In genomic region chr4:154491341-154491679, GRCh38 we compare ENCODE assay signal across 8 cellular contexts. TPM values are rescaled to one million over a fixed set of nuclear protein-coding genes. Genes with fewer than 3 reads are reported as not detected.
DNase-seq lines count a peak whose midpoint lies in the region; ATAC-seq, FAIRE-seq and TF ChIP-seq lines count a peak whose summit lies in the region.

No MANE protein-coding gene starts in this region.

- H3K79me2 ChIP-seq in DOHH2 (ENCODE audit: control insufficient read depth, low read length) (no peaks in the 10 kb centered on the region), keratinocyte (ENCODE audit: control insufficient read depth, insufficient read depth, low read length) (no peaks in the 10 kb centered on the region)

- H3K9me3 ChIP-seq in DOHH2 (ENCODE audit: control insufficient read depth, insufficient read depth, low read length): peaks cover 3% of the 10 kb centered on the region; the same call in 1 of the 2 replicates
- H3K9me3 ChIP-seq in HUES48 (ENCODE audit: control insufficient read depth, insufficient read depth, low read length): no peaks in the 10 kb centered on the region
- H3K9me3 ChIP-seq in adipocyte (ENCODE audit: control insufficient read depth, low read length): no peaks in the 10 kb centered on the region
- no peaks in the 10 kb centered on the region for H3K9me3 ChIP-seq in keratinocyte (ENCODE audit: control insufficient read depth, low read depth, low read length)
- no peaks in the 10 kb centered on the region for H3K9me3 ChIP-seq in stomach smooth muscle (ENCODE audit: control insufficient read depth in 2 of 2, low read length in 2 of 2)

- H3K4me3 ChIP-seq in DOHH2 (ENCODE audit: low read length): peak overlapping the region; percentile 45
- peak overlapping the region; percentile 73 for H3K4me3 ChIP-seq in HUES48 (ENCODE audit: low read depth, low read length)
- H3K4me3 ChIP-seq in adipocyte (ENCODE audit: low read length): peak overlapping the region; percentile 58
- H3K4me3 ChIP-seq in keratinocyte (ENCODE audit: control insufficient read depth in 2 of 3, extremely low read depth in 1 of 3, insufficient read depth in 2 of 3, low read depth in 1 of 3, low read length in 3 of 3): peak overlapping the region in 2 of 3 experiments; percentile 47 to 58
- peak overlapping the region; percentile 73 to 74 for H3K4me3 ChIP-seq in stomach smooth muscle (ENCODE audit: low read length in 2 of 2)

- H3K9me2 ChIP-seq in DOHH2 (replicated peaks; ENCODE audit: control insufficient read depth, low read length): no peaks in the 10 kb centered on the region

- H2AFZ ChIP-seq in keratinocyte (ENCODE audit: control insufficient read depth, low read length): peak overlapping the region; percentile 56

- dilution Hi-C loops in keratinocyte (cut with MboI; ENCODE audit: extremely low pct_ligation_motif_present, low sequenced_read_pairs): no loop called here

- FAIRE-seq in keratinocyte (lab: Jason Lieb, UNC): no peak

- DNase-seq in adipocyte (ENCODE audit: low read depth) (peak; percentile 38), keratinocyte (ENCODE audit: low read depth, low spot score) (no peak)
- no peak for DNase-seq in stimulated activated CD4-positive, alpha-beta T cell treated with anti-CD3 and anti-CD28 coated beads, Interleukin-4, amount 100 ng/mL, for 1 hour
- no peak for DNase-seq in stimulated activated CD4-positive, alpha-beta T cell treated with anti-CD3 and anti-CD28 coated beads, Interleukin-12 subunit alpha, Interleukin-12 subunit beta, amount 100 ng/mL, for 4 hours

- H3K36me3 ChIP-seq in DOHH2 (ENCODE audit: control insufficient read depth, low read length) (no peaks in the 10 kb centered on the region), HUES48 (ENCODE audit: control insufficient read depth, insufficient read depth, low read length) (no peaks in the 10 kb centered on the region), adipocyte (ENCODE audit: control insufficient read depth, insufficient read depth, low read length, severe bottlenecking) (no peaks in the 10 kb centered on the region), keratinocyte (ENCODE audit: control insufficient read depth in 2 of 2, extremely low read depth in 1 of 2, insufficient read depth in 2 of 2, low read length in 2 of 2) (no peaks in the 10 kb centered on the region), stomach smooth muscle (ENCODE audit: control insufficient read depth in 2 of 2, insufficient read depth in 2 of 2, low read length in 2 of 2) (no peaks in the 10 kb centered on the region)

- TF ChIP-seq CTCF in DOHH2 (IDR thresholded peaks at IDR 0.05; ENCODE audit: low read depth, low read length, poor library complexity, severe bottlenecking) (no peak), keratinocyte (optimal IDR thresholded peaks at IDR 0.05 in 1 of 3, IDR thresholded peaks at IDR 0.05 in 1 of 3, conservative IDR thresholded peaks at IDR 0.05 in 1 of 3; ENCODE audit: extremely low read depth in 1 of 3, insufficient read depth in 2 of 3, low read length in 3 of 3) (no peak)

- ATAC-seq in GM19455 (IDR thresholded peaks at IDR 0.05; ENCODE audit: unreplicated experiment): peak; percentile 47

- H4K20me1 ChIP-seq in DOHH2 (ENCODE audit: control insufficient read depth, insufficient read depth, low read depth, low read length) (no peaks in the 10 kb centered on the region), keratinocyte (ENCODE audit: control insufficient read depth, extremely low read depth, insufficient read depth, low read length) (no peaks in the 10 kb centered on the region)

- H3K9ac ChIP-seq in HUES48 (ENCODE audit: low read depth, low read length) (peak overlapping the region; percentile 35; the same call in 1 of the 2 replicates), adipocyte (ENCODE audit: low read length) (no peak overlapping the region), keratinocyte (ENCODE audit: control insufficient read depth, extremely low read depth, insufficient read depth, low read length) (no peak overlapping the region), stomach smooth muscle (ENCODE audit: low read length in 2 of 2) (peak overlapping the region; percentile 2 to 52)

- H3K4me1 ChIP-seq in DOHH2 (ENCODE audit: control insufficient read depth, low read length) (no peaks in the 10 kb centered on the region), HUES48 (ENCODE audit: control insufficient read depth, insufficient read depth, low read length) (no peaks in the 10 kb centered on the region; the same call in 1 of the 2 replicates), adipocyte (ENCODE audit: control insufficient read depth, insufficient read depth, low read length) (peaks cover 5% of the 10 kb centered on the region), keratinocyte (ENCODE audit: control insufficient read depth, extremely low read depth, insufficient read depth, low read length) (peaks cover 4% of the 10 kb centered on the region), stomach smooth muscle (ENCODE audit: control insufficient read depth, insufficient read depth, low read length) (peaks cover 20% of the 10 kb centered on the region)

- no peaks in the 10 kb centered on the region for H3F3A ChIP-seq in DOHH2 (ENCODE audit: control insufficient read depth, insufficient read depth)

- H3K27ac ChIP-seq in DOHH2 (ENCODE audit: low read depth, low read length): no peak overlapping the region
- no peak overlapping the region for H3K27ac ChIP-seq in HUES48 (ENCODE audit: low read depth, low read length)
- no peak overlapping the region for H3K27ac ChIP-seq in keratinocyte (ENCODE audit: control insufficient read depth, insufficient read depth, low read length)
- H3K27ac ChIP-seq in stomach smooth muscle (ENCODE audit: low read length): no peak overlapping the region

- H3K4me2 ChIP-seq in DOHH2 (ENCODE audit: low read length) (peak overlapping the region; percentile 43), keratinocyte (ENCODE audit: control insufficient read depth, extremely low read depth, insufficient read depth, low read depth, low read length) (peak overlapping the region; percentile 85)

- H3K9me1 ChIP-seq in keratinocyte (ENCODE audit: control insufficient read depth, extremely low read depth, insufficient read depth, low read length): no peaks in the 10 kb centered on the region

- H3K27me3 ChIP-seq in DOHH2 (ENCODE audit: control insufficient read depth, low read length) (peaks cover 3% of the 10 kb centered on the region; the same call in 1 of the 2 replicates), HUES48 (ENCODE audit: control insufficient read depth, insufficient read depth, low read length) (peaks cover 68% of the 10 kb centered on the region), adipocyte (replicated peaks; ENCODE audit: control insufficient read depth, insufficient read depth, low read length) (peaks cover 63% of the 10 kb centered on the region), keratinocyte (ENCODE audit: control insufficient read depth, extremely low read depth, insufficient read depth, low read length) (peaks cover 39% of the 10 kb centered on the region), stomach smooth muscle (ENCODE audit: control insufficient read depth in 1 of 2, insufficient read depth in 2 of 2, low read length in 2 of 2) (peaks cover 8% of the 10 kb centered on the region in 2 donors)

RNA-seq across cellular contexts. Expression of gene DCHS2, which starts 0.3 kb away (rescaled TPM):
- 0.01 TPM in 2 of 3 replicates, not detected in the other for polyA plus RNA-seq in keratinocyte
- polyA plus RNA-seq in keratinocyte (2011; ENCODE audit: low read depth): not detected
- polyA plus RNA-seq in keratinocyte (2011; cell fraction: cytosol; rRNA removed): not detected in 2 replicates
- 0.01 and 0.03 TPM in 2 replicates for polyA plus RNA-seq in keratinocyte (2011; cell fraction: nucleus; rRNA removed)
- polyA plus RNA-seq in keratinocyte (2012; ENCODE audit: low replicate concordance): 0.03 TPM in 1 of 2 replicates, not detected in the other
- polyA minus RNA-seq in keratinocyte: 0.16 TPM in 1 of 3 replicates, not detected in the others
- polyA minus RNA-seq in keratinocyte (2011; cell fraction: cytosol; rRNA and poly(A)+ RNA removed): not detected
- 0.23 and 0.42 TPM in 2 replicates for polyA minus RNA-seq in keratinocyte (2011; cell fraction: nucleus; rRNA and poly(A)+ RNA removed)

RNA-seq across cellular contexts. Expression of gene PLRG1, which starts 58.9 kb away (rescaled TPM):
- 111 to 132 TPM (median 112 TPM) in 3 replicates for polyA plus RNA-seq in keratinocyte
- 69.7 TPM for polyA plus RNA-seq in keratinocyte (2011; ENCODE audit: low read depth)
- 54.7 and 125 TPM in 2 replicates for polyA plus RNA-seq in keratinocyte (2011; cell fraction: cytosol; rRNA removed)
- 87.8 and 101 TPM in 2 replicates for polyA plus RNA-seq in keratinocyte (2011; cell fraction: nucleus; rRNA removed)
- polyA plus RNA-seq in keratinocyte (2012; ENCODE audit: low replicate concordance): 68.5 and 72.4 TPM in 2 replicates
- 58.4 to 129 TPM (median 81.8 TPM) in 3 replicates for polyA minus RNA-seq in keratinocyte
- 51.0 TPM for polyA minus RNA-seq in keratinocyte (2011; cell fraction: cytosol; rRNA and poly(A)+ RNA removed)
- polyA minus RNA-seq in keratinocyte (2011; cell fraction: nucleus; rRNA and poly(A)+ RNA removed): 27.1 and 65.5 TPM in 2 replicates

Comparison
In these comparisons a context has a peak if more than half of its experiments do, and no peak if none do; other contexts are left out.
1. H3K9ac ChIP-seq: peak in HUES48 (single experiment) and stomach smooth muscle (2 of 2); none in adipocyte (single experiment) and keratinocyte (single experiment).
2. Peak in every context shown above with its lines, with median percentiles within 50 percentile points of each other: H3K4me3 ChIP-seq.